Comparison of ENCODE assay signal across 1 cellular context in genomic region chr2:166373951-166374350, GRCh38.
TF ChIP-seq lines count a peak whose summit lies in the region.

No MANE protein-coding gene starts in this region.

TF ChIP-seq in K562, 482 proteins besides CTCF, POLR2A, EP300 and RAD21 (continued from another document and continues in another):
- TF ChIP-seq PBX2 (CRISPR knock-in tag; IDR thresholded peaks at IDR 0.05; ENCODE audit: low read depth) (no peak), PBX2 (tag; conservative IDR thresholded peaks at IDR 0.05; ENCODE audit: low read depth) (no peak), MTA1 (IDR thresholded peaks at IDR 0.05; ENCODE audit: borderline replicate concordance) (no peak), PCBP1 (IDR thresholded peaks at IDR 0.05; ENCODE audit: low read depth, low read length, poor library complexity, severe bottlenecking) (no peak), HIVEP1 (CRISPR knock-in tag; IDR thresholded peaks at IDR 0.05) (no peak), ZNF780A (CRISPR knock-in tag; IDR thresholded peaks at IDR 0.05) (no peak), RNF2 (IDR thresholded peaks at IDR 0.05) (no peak), ZNF146 (CRISPR knock-in tag; IDR thresholded peaks at IDR 0.05; ENCODE audit: unreplicated experiment) (no peak), SUPT5H (IDR thresholded peaks at IDR 0.05) (no peak), CBX8 (IDR thresholded peaks at IDR 0.05; ENCODE audit: borderline replicate concordance, extremely low read depth, low read depth, low read length, poor library complexity, severe bottlenecking) (no peak), NFIX (CRISPR knock-in tag; IDR thresholded peaks at IDR 0.05; ENCODE audit: low read depth) (peak; percentile 72), ID3 (CRISPR knock-in tag; IDR thresholded peaks at IDR 0.05) (no peak), ID3 (tag; IDR thresholded peaks at IDR 0.05) (no peak), BRF1 (IDR thresholded peaks at IDR 0.05; ENCODE audit: borderline replicate concordance, extremely low read depth, insufficient read length) (no peak), NR1H2 (CRISPR knock-in tag; IDR thresholded peaks at IDR 0.05) (no peak), ZNF253 (CRISPR knock-in tag; conservative IDR thresholded peaks at IDR 0.05) (no peak), TSC22D4 (tag; IDR thresholded peaks at IDR 0.05) (no peak), HMGN3 (IDR thresholded peaks at IDR 0.05; ENCODE audit: borderline replicate concordance, extremely low read depth, insufficient read length, low read depth, low read length) (no peak), ZFX (CRISPR knock-in tag; IDR thresholded peaks at IDR 0.05) (no peak), ZNF395 (CRISPR knock-in tag; IDR thresholded peaks at IDR 0.05) (no peak), HINFP (tag; conservative IDR thresholded peaks at IDR 0.05; ENCODE audit: low read depth) (no peak), SMARCE1 (IDR thresholded peaks at IDR 0.05) (peak; percentile 48), KLF6 (CRISPR knock-in tag; IDR thresholded peaks at IDR 0.05; ENCODE audit: borderline replicate concordance) (no peak), ARID1B (IDR thresholded peaks at IDR 0.05) (peak; percentile 34), ZNF133 (CRISPR knock-in tag; IDR thresholded peaks at IDR 0.05) (no peak), POLR2AphosphoS5 (IDR thresholded peaks at IDR 0.05; ENCODE audit: control insufficient read depth, insufficient read depth, low read depth, low read length) (peak; percentile 38; the same call in 1 of the 2 replicates), ZNF347 (CRISPR knock-in tag; IDR thresholded peaks at IDR 0.05; ENCODE audit: low read depth) (no peak), MGA (IDR thresholded peaks at IDR 0.05) (no peak), TRIM28 (IDR thresholded peaks at IDR 0.05) (no peak), ADNP (tag; IDR thresholded peaks at IDR 0.05) (no peak)
- TF ChIP-seq, protein P1, sequence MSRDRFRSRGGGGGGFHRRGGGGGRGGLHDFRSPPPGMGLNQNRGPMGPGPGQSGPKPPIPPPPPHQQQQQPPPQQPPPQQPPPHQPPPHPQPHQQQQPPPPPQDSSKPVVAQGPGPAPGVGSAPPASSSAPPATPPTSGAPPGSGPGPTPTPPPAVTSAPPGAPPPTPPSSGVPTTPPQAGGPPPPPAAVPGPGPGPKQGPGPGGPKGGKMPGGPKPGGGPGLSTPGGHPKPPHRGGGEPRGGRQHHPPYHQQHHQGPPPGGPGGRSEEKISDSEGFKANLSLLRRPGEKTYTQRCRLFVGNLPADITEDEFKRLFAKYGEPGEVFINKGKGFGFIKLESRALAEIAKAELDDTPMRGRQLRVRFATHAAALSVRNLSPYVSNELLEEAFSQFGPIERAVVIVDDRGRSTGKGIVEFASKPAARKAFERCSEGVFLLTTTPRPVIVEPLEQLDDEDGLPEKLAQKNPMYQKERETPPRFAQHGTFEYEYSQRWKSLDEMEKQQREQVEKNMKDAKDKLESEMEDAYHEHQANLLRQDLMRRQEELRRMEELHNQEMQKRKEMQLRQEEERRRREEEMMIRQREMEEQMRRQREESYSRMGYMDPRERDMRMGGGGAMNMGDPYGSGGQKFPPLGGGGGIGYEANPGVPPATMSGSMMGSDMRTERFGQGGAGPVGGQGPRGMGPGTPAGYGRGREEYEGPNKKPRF (IDR thresholded peaks at IDR 0.05; ENCODE audit: low read depth, low read length) = no peak
- TF ChIP-seq, protein P2, sequence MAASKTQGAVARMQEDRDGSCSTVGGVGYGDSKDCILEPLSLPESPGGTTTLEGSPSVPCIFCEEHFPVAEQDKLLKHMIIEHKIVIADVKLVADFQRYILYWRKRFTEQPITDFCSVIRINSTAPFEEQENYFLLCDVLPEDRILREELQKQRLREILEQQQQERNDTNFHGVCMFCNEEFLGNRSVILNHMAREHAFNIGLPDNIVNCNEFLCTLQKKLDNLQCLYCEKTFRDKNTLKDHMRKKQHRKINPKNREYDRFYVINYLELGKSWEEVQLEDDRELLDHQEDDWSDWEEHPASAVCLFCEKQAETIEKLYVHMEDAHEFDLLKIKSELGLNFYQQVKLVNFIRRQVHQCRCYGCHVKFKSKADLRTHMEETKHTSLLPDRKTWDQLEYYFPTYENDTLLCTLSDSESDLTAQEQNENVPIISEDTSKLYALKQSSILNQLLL (CRISPR knock-in tag; IDR thresholded peaks at IDR 0.05; ENCODE audit: borderline replicate concordance) = no peak
- TF ChIP-seq, protein P3, sequence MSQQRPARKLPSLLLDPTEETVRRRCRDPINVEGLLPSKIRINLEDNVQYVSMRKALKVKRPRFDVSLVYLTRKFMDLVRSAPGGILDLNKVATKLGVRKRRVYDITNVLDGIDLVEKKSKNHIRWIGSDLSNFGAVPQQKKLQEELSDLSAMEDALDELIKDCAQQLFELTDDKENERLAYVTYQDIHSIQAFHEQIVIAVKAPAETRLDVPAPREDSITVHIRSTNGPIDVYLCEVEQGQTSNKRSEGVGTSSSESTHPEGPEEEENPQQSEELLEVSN (IDR thresholded peaks at IDR 0.05; ENCODE audit: borderline replicate concordance in 1 of 2, extremely low read depth in 1 of 2, insufficient read depth in 1 of 2, insufficient read length in 1 of 2, low read depth in 1 of 2, low read length in 1 of 2, poor library complexity in 1 of 2, severe bottlenecking in 1 of 2) = no peak
